1 cellular context compared by ENCODE assay signal in the genomic region with DNA sequence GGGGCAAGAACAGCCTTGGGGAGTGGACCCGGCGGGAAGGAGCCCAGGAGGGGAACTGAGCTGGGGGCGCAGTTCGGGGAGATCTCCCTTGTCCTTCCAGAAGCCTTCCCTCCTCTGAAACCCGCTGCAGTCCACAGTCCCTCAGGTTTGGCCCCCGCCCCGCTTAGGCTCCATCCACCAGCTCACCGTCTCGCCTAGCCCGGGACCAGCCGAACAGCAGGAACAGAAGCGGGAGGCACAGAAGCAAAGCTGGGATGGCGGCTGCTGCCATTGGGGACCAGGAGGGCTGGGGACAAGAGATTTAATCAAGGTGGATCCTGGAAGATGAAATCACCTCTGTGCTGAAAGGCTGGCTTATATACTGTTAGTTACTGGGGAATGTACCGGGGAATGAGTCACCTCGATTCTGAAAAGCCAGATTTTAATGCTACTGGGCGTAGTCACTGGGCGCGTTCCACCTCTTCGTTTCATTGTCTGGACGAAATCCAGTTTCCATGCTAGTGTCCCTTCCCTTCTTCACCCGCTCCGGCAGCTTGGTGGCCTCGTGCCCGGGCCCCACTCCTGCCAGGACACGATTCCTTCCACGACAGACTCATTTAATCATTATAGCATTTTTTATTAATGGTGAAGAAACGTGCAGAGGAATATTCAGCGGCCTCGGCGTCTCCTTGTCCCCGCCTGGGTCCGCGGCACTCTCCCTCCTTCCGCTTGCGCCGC.
TF ChIP-seq lines count a peak whose summit lies in the region.

TSS of gene RAET1L (minus strand) at position 332 of the 717 bp plus-strand sequence. CDS start at position 271, 61 bp downstream.

TF ChIP-seq in SK-N-SH treated with all-trans-retinoic acid at 6 μM for 48 hours, 23 proteins besides CTCF, POLR2A, EP300 and RAD21 (continued from another document):
- TF ChIP-seq SNAI2 (CRISPR knock-in tag; IDR thresholded peaks at IDR 0.05), result no peak
